In genomic region chr20:57092112-57092899, GRCh38 we compare ENCODE assay signal across 9 cellular contexts.
DNase-seq lines count a peak whose midpoint lies in the region; ATAC-seq and TF ChIP-seq lines count a peak whose summit lies in the region.
"Had no signal": no experiment of that assay in that cellular context is flagged by ENCODE, and none has a peak within 500 bp of the region (broad histone marks: within the 10 kb centered on the region; RNA-seq: fewer than 3 reads in every experiment).

No MANE protein-coding gene starts in this region.

- peaks cover 4% of the 10 kb centered on the region for H3K4me1 Mint-ChIP-seq in progenitor cell of endocrine pancreas (ENCODE audit: low read depth)

- H3K9me3 Mint-ChIP-seq in progenitor cell of endocrine pancreas (ENCODE audit: low read depth): no peaks in the 10 kb centered on the region

- H3K27me3 Mint-ChIP-seq in progenitor cell of endocrine pancreas: peaks cover 50% of the 10 kb centered on the region

- DNase-seq in DMS53 (lab: John Stamatoyannopoulos, UW): peak; percentile 59
- no peak for DNase-seq in DMS53 treated with DMSO at 0.1 percent for 48 hours (lab: John Stamatoyannopoulos, UW; ENCODE audit: unreplicated experiment)
- peak; percentile 67 for DNase-seq in HK-2 (ENCODE audit: unreplicated experiment)
- peak; percentile 66 for DNase-seq in RPMI7951 (ENCODE audit: low read depth)
- DNase-seq in activated T-helper 9 cell treated with anti-CD3 and anti-CD28 coated beads, Interleukin-2, amount 50 U/mL, for 16 hours (ENCODE audit: low read depth): peak; percentile 6
- peak; percentile 51 for DNase-seq in glomerular visceral epithelial cell (ENCODE audit: extremely low spot score)
- peak; percentile 67 for DNase-seq in progenitor cell of endocrine pancreas (ENCODE audit: low spot score, unreplicated experiment)

- H3K27ac Mint-ChIP-seq in progenitor cell of endocrine pancreas: no peak overlapping the region

- peak; percentile 93 for TF ChIP-seq CTCF in progenitor cell of endocrine pancreas (IDR thresholded peaks at IDR 0.05; ENCODE audit: unreplicated experiment)

- H3K4me3 Mint-ChIP-seq in progenitor cell of endocrine pancreas (ENCODE audit: low read depth): no peak overlapping the region

- H3K36me3 Mint-ChIP-seq in progenitor cell of endocrine pancreas (ENCODE audit: insufficient read depth): no peaks in the 10 kb centered on the region
- H3K36me3 Mint-ChIP-seq: CD8-positive, alpha-beta memory T cell had no signal

- ATAC-seq in HG03280 (IDR thresholded peaks at IDR 0.05; ENCODE audit: unreplicated experiment): no peak
